In genomic region chr15:68550498-68551295, GRCh38 we compare ENCODE assay signal across 8 cellular contexts. TPM values are rescaled to one million over a fixed set of nuclear protein-coding genes. Genes with fewer than 3 reads are reported as not detected.
DNase-seq lines count a peak whose midpoint lies in the region; FAIRE-seq and TF ChIP-seq lines count a peak whose summit lies in the region.

No MANE protein-coding gene starts in this region.

- no peak overlapping the region for H3K4me2 ChIP-seq in neuronal stem cell (ENCODE audit: insufficient read depth, low read length, poor library complexity, severe bottlenecking)

- peak overlapping the region; percentile 39 for H3K18ac ChIP-seq in neuronal stem cell (ENCODE audit: low read length)

- intact Hi-C loops in testis (cut with DNase I; ENCODE audit: low total_unique reads), result loop anchor here (10.0 kb wide), 1 partner anchor 324 kb away; no protein-coding TSS in a partner anchor

- no peak overlapping the region for H3K4me3 ChIP-seq in fibroblast of mammary gland (ENCODE audit: control insufficient read depth, low read depth, low read length)
- H3K4me3 ChIP-seq in neuronal stem cell (ENCODE audit: low read length in 2 of 2), result no peak overlapping the region
- H3K4me3 ChIP-seq in testis, result no peak overlapping the region

- no peak overlapping the region for H2AFZ ChIP-seq in neuronal stem cell (ENCODE audit: low read length)

- H3K36me3 ChIP-seq in neuronal stem cell (replicated peaks in 1 of 2; ENCODE audit: control insufficient read depth in 2 of 2, insufficient read depth in 2 of 2, low read length in 2 of 2) (no peaks in the 10 kb centered on the region), testis (ENCODE audit: low read depth, missing control alignments) (no peaks in the 10 kb centered on the region)

- no peaks in the 10 kb centered on the region for H3K79me1 ChIP-seq in neuronal stem cell (ENCODE audit: low read depth, low read length)

- H3K9ac ChIP-seq in neuronal stem cell (ENCODE audit: low read depth, low read length, poor library complexity), result no peak overlapping the region

- no peak overlapping the region for H2BK12ac ChIP-seq in neuronal stem cell (ENCODE audit: low read length)

- no peak overlapping the region for H3K23ac ChIP-seq in neuronal stem cell (ENCODE audit: low read depth, low read length, poor library complexity)

- H3K9me3 ChIP-seq in neuronal stem cell (replicated peaks in 1 of 2; ENCODE audit: control insufficient read depth in 2 of 2, insufficient read depth in 1 of 2, low read depth in 1 of 2, low read length in 2 of 2) (no peaks in the 10 kb centered on the region), testis (no peaks in the 10 kb centered on the region)

- no peak overlapping the region for H4K8ac ChIP-seq in neuronal stem cell (ENCODE audit: low read depth, low read length)

- H3K27me3 ChIP-seq in neuronal stem cell (ENCODE audit: control insufficient read depth in 3 of 3, insufficient read depth in 3 of 3, low read depth in 1 of 3, low read length in 3 of 3), result peaks cover 0 to 9% (median 0%) of the 10 kb centered on the region in 3 experiments
- H3K27me3 ChIP-seq in testis, result no peaks in the 10 kb centered on the region

- DNase-seq in AML-193 (lab: John Stamatoyannopoulos, UW) (peak; percentile 10 to 25), H54 (ENCODE audit: insufficient read length, low spot score) (peak; percentile 30), NCI-H82 (lab: John Stamatoyannopoulos, UW) (peak; percentile 87), activated T-cell treated with anti-CD3 and anti-CD28 coated beads for 4 hours (peak; percentile 73), fibroblast of mammary gland (ENCODE audit: low read depth) (peak; percentile 57), neuronal stem cell (ENCODE audit: low spot score) (peak; percentile 66), testis (peak; percentile 92), OCI-M2 (lab: John Stamatoyannopoulos, UW; ENCODE audit: unreplicated experiment) (no peak)

- no peak overlapping the region for H3K4ac ChIP-seq in neuronal stem cell (ENCODE audit: low read length)

- no CpG with 5 or more reads among the region's 20 CpGs for WGBS in neuronal stem cell (ENCODE audit: extremely low coverage in 2 of 2, insufficient read length in 2 of 2, insufficient replicate concordance in 1 of 2), 2 donors
- 27 to 50% methylated on average over 11 to 20 of the region's 20 CpGs for WGBS in testis, 2 donors

- H2BK5ac ChIP-seq in neuronal stem cell (ENCODE audit: low read length), result no peak overlapping the region

- TF ChIP-seq POLR2A in H54 (IDR thresholded peaks at IDR 0.05; ENCODE audit: low read depth, low read length), result no peak
- no peak for TF ChIP-seq POLR2A in testis (IDR thresholded peaks at IDR 0.05)

- no peaks in the 10 kb centered on the region for H3K4me1 ChIP-seq in neuronal stem cell (ENCODE audit: control insufficient read depth in 2 of 2, insufficient read depth in 1 of 2, low read depth in 1 of 2, low read length in 2 of 2)
- H3K4me1 ChIP-seq in testis, result no peaks in the 10 kb centered on the region

- peak overlapping the region; percentile 13 for H4K91ac ChIP-seq in neuronal stem cell (ENCODE audit: low read depth, low read length, poor library complexity)

- H3K27ac ChIP-seq in neuronal stem cell (replicated peaks; ENCODE audit: low read length) (no peak overlapping the region), testis (no peak overlapping the region)

- TF ChIP-seq CTCF in fibroblast of mammary gland (conservative IDR thresholded peaks at IDR 0.05; ENCODE audit: control insufficient read depth, insufficient read depth, low read depth, low read length) (peak; percentile 87), testis (IDR thresholded peaks at IDR 0.05) (peak; percentile 72 to 95 (median 89))

- FAIRE-seq in H54 (lab: Jason Lieb, UNC), result no peak

- no peak overlapping the region for H3K14ac ChIP-seq in neuronal stem cell (ENCODE audit: low read length)

- H2AK5ac ChIP-seq in neuronal stem cell (ENCODE audit: low read depth, low read length), result peak overlapping the region; percentile 89

- H2BK15ac ChIP-seq in neuronal stem cell (ENCODE audit: low read length), result peak overlapping the region; percentile 19

- H2BK120ac ChIP-seq in neuronal stem cell (ENCODE audit: low read depth, low read length), result peak overlapping the region; percentile 65

RNA-seq across cellular contexts. Expression of gene CORO2B, which starts 28.1 kb away (rescaled TPM):
- polyA plus RNA-seq in neuronal stem cell (2013, experiment 1 of 2), result 6.9 TPM
- 6.8 TPM for polyA plus RNA-seq in neuronal stem cell (2013, experiment 2 of 2)
- total RNA-seq in testis, result 1 to 10 TPM; 1.4 to 2.2 TPM
- polyA plus RNA-seq in testis (ENCODE audit: insufficient read depth, low read depth, low replicate concordance), result 4.3 TPM
